21 cellular contexts compared by ENCODE assay signal in the genomic region with DNA sequence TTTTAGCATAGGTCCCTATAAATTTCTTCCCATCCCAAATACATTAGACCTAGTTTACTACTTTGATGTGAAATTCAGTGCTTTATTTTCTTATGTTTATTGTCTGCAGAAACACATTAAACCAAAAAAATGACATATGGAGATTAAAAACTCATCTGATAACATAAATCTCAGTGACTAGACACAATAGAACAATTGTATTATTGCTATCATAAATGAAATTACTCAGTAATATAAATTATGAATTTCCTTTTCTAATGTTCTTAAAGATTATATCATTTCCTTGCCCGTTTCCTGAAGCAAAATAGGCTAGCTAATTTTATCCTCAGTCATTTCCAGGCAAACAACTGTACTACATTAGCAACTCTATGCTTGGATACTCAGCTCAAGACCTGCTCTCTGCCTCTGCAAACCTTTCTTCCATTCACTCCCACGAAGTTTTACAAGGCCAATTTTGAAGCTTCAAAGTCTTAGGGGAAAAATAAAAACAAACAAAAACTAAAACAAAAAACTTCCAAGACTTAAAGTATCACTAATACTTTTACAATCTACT.
DNase-seq lines count a peak whose midpoint lies in the region; ATAC-seq, FAIRE-seq and TF ChIP-seq lines count a peak whose summit lies in the region.
"Had no signal": no experiment of that assay in that cellular context is flagged by ENCODE, and none has a peak within 500 bp of the region (broad histone marks: within the 10 kb centered on the region; RNA-seq: fewer than 3 reads in every experiment).

No MANE protein-coding gene starts in this region.

- no peaks in the 10 kb centered on the region for H3K27me3 ChIP-seq in GM23338 (ENCODE audit: insufficient read depth)

- no peaks in the 10 kb centered on the region for H3K4me1 ChIP-seq in GM23338 (ENCODE audit: insufficient read depth)

- H3K4me1 Mint-ChIP-seq in GM23338 = no peaks in the 10 kb centered on the region

- DNase-seq in D721Med (ENCODE audit: insufficient read length, low spot score) (no peak), fibroblast of pulmonary artery (ENCODE audit: low read depth) (peak; percentile 4), DMS114 treated with DMSO at 0.1 percent for 48 hours (lab: John Stamatoyannopoulos, UW; ENCODE audit: unreplicated experiment) (no peak), GM23338 (ENCODE audit: low spot score) (no peak)
- DNase-seq in stimulated activated CD4-positive, alpha-beta T cell treated with anti-CD3 and anti-CD28 coated beads, Interleukin-15, amount 100 ng/mL, for 24 hours = no peak
- DNase-seq in activated effector memory CD4-positive, alpha-beta T cell treated with Interleukin-2 at 50 U/mL for 16 hours = no peak
- DNase-seq: AML-193; Calu3; CD8-positive, alpha-beta T cell; DMS153; DMS79; GDM1; GM23248; HCEC 1CT; KG1 had no signal

- FAIRE-seq in D721Med (lab: Jason Lieb, UNC) = peak; percentile 35
- FAIRE-seq: A204.1, GM12892, GM18507, H54, HepG2 had no signal

- no peaks in the 10 kb centered on the region for H3F3A ChIP-seq in GM23338 (replicated peaks; ENCODE audit: low read depth)

- H3K9me3 Mint-ChIP-seq in GM23338 = no peaks in the 10 kb centered on the region
- H3K9me3 Mint-ChIP-seq: CD8-positive, alpha-beta T cell had no signal

- no peaks in the 10 kb centered on the region for H3K79me2 ChIP-seq in GM23338 (replicated peaks; ENCODE audit: insufficient read depth)

- H3K4me3 Mint-ChIP-seq in GM23338 = no peak overlapping the region
- H3K4me3 Mint-ChIP-seq: CD8-positive, alpha-beta T cell had no signal

- H4K20me1 ChIP-seq in GM23338 (replicated peaks; ENCODE audit: insufficient read depth) = no peaks in the 10 kb centered on the region

- H3K4me3 ChIP-seq in fibroblast of pulmonary artery (replicated peaks; ENCODE audit: low read depth, low read length) (no peak overlapping the region), GM23338 (no peak overlapping the region)
- H3K4me3 ChIP-seq: GM23248 had no signal

- no peak overlapping the region for H3K4me2 ChIP-seq in GM23338

- H3K36me3 ChIP-seq in GM23338 (ENCODE audit: insufficient read depth) = no peaks in the 10 kb centered on the region

- no peaks in the 10 kb centered on the region for H3K9me2 ChIP-seq in GM23338 (ENCODE audit: insufficient read depth)

- no peak overlapping the region for H3K27ac ChIP-seq in GM23338 (ENCODE audit: low read depth)
- H3K27ac ChIP-seq: GM23248 had no signal

- H2AFZ ChIP-seq in GM23338 = no peak overlapping the region
- H2AFZ ChIP-seq: GM23248 had no signal

- H3K36me3 Mint-ChIP-seq in GM23338 (ENCODE audit: low read depth) = peaks cover 9% of the 10 kb centered on the region; the same call in 2 of the 3 replicates

- no peak overlapping the region for H3K27ac Mint-ChIP-seq in GM23338
- H3K27ac Mint-ChIP-seq: CD8-positive, alpha-beta T cell had no signal

- ATAC-seq in SK-N-SH treated with all-trans-retinoic acid at 6 μM for 48 hours (peak; percentile 59; the same call in 2 of the 3 replicates), GM23338 (no peak)
- ATAC-seq: CD8-positive, alpha-beta T cell; HepG2 had no signal

- no peaks in the 10 kb centered on the region for H3K27me3 Mint-ChIP-seq in GM23338 (ENCODE audit: insufficient read depth, low read depth, poor library complexity)

- TF ChIP-seq CTCF in D721Med (IDR thresholded peaks at IDR 0.05; ENCODE audit: insufficient read depth, missing control alignments) (no peak), fibroblast of pulmonary artery (IDR thresholded peaks at IDR 0.05; ENCODE audit: low read length, missing control alignments) (no peak), GM23338 (conservative IDR thresholded peaks at IDR 0.05; ENCODE audit: low read depth in 2 of 2) (no peak)

TF ChIP-seq in SK-N-SH treated with all-trans-retinoic acid at 6 μM for 48 hours, 23 proteins besides CTCF, POLR2A, EP300 and RAD21 (continues in another document):
- TF ChIP-seq, protein P1, sequence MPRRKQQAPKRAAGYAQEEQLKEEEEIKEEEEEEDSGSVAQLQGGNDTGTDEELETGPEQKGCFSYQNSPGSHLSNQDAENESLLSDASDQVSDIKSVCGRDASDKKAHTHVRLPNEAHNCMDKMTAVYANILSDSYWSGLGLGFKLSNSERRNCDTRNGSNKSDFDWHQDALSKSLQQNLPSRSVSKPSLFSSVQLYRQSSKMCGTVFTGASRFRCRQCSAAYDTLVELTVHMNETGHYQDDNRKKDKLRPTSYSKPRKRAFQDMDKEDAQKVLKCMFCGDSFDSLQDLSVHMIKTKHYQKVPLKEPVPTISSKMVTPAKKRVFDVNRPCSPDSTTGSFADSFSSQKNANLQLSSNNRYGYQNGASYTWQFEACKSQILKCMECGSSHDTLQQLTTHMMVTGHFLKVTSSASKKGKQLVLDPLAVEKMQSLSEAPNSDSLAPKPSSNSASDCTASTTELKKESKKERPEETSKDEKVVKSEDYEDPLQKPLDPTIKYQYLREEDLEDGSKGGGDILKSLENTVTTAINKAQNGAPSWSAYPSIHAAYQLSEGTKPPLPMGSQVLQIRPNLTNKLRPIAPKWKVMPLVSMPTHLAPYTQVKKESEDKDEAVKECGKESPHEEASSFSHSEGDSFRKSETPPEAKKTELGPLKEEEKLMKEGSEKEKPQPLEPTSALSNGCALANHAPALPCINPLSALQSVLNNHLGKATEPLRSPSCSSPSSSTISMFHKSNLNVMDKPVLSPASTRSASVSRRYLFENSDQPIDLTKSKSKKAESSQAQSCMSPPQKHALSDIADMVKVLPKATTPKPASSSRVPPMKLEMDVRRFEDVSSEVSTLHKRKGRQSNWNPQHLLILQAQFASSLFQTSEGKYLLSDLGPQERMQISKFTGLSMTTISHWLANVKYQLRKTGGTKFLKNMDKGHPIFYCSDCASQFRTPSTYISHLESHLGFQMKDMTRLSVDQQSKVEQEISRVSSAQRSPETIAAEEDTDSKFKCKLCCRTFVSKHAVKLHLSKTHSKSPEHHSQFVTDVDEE (CRISPR knock-in tag; IDR thresholded peaks at IDR 0.05) = peak; percentile 78; the same call in 1 of the 2 replicates
- TF ChIP-seq, protein P2, sequence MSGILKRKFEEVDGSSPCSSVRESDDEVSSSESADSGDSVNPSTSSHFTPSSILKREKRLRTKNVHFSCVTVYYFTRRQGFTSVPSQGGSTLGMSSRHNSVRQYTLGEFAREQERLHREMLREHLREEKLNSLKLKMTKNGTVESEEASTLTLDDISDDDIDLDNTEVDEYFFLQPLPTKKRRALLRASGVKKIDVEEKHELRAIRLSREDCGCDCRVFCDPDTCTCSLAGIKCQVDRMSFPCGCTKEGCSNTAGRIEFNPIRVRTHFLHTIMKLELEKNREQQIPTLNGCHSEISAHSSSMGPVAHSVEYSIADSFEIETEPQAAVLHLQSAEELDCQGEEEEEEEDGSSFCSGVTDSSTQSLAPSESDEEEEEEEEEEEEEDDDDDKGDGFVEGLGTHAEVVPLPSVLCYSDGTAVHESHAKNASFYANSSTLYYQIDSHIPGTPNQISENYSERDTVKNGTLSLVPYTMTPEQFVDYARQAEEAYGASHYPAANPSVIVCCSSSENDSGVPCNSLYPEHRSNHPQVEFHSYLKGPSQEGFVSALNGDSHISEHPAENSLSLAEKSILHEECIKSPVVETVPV (CRISPR knock-in tag; IDR thresholded peaks at IDR 0.05) = peak; percentile 92

TF ChIP-seq in GM23338, 12 proteins besides CTCF, POLR2A, EP300 and RAD21 (continues in another document):
- TF ChIP-seq CREB1 (CRISPR knock-in tag; IDR thresholded peaks at IDR 0.05; ENCODE audit: low read depth) (no peak), EZH2 (IDR thresholded peaks at IDR 0.05; ENCODE audit: low read depth, unreplicated experiment) (no peak)
